8 cellular contexts compared by ENCODE assay signal in genomic region chr4:4574792-4575191, GRCh38. TPM values are rescaled to one million over a fixed set of nuclear protein-coding genes. Genes with fewer than 3 reads are reported as not detected.
A peak's percentile ranks its signal among the peaks of the same experiment; 100 is the strongest.
DNase-seq lines count a peak whose midpoint lies in the region; ATAC-seq, FAIRE-seq and TF ChIP-seq lines count a peak whose summit lies in the region.

No MANE protein-coding gene starts in this region.

- CTCF ChIA-PET in GM10248 (lab: Yijun Ruan, JAX) = interaction anchor here (0.6 to 5.4 kb wide), 8 partner anchors 10 to 94 kb away, joined by 5 to 28 read pairs (median 5); no protein-coding TSS in a partner anchor

- DNase-seq in GM19239 (ENCODE audit: insufficient read length, low spot score) = no peak
- peak; percentile 65 to 69 for DNase-seq in SJSA1 (ENCODE audit: low read depth in 1 of 2, low spot score in 2 of 2)
- DNase-seq in effector CD4-positive, alpha-beta T cell = peak; percentile 7
- peak; percentile 60 for DNase-seq in lower lobe of right lung
- DNase-seq in testis = peak; percentile 76
- DNase-seq in GM10248 (ENCODE audit: extremely low spot score) = no peak
- no peak for DNase-seq in stimulated activated CD4-positive, alpha-beta T cell treated with anti-CD3 and anti-CD28 coated beads, Interleukin-4, amount 100 ng/mL, for 24 hours

- H3K27me3 ChIP-seq in SJSA1 (replicated peaks) = no peaks in the 10 kb centered on the region
- H3K27me3 ChIP-seq in lower lobe of right lung (ENCODE audit: low read depth) = no peaks in the 10 kb centered on the region
- H3K27me3 ChIP-seq in testis = no peaks in the 10 kb centered on the region

- no peak for TF ChIP-seq POLR2A in testis (IDR thresholded peaks at IDR 0.05)

- POLR2A ChIA-PET in GM10248 (lab: Yijun Ruan, JAX) = no interaction called here

- H3K9me3 ChIP-seq in SJSA1 (replicated peaks) = no peaks in the 10 kb centered on the region
- H3K9me3 ChIP-seq in lower lobe of right lung = no peaks in the 10 kb centered on the region
- no peaks in the 10 kb centered on the region for H3K9me3 ChIP-seq in testis

- H3K4me1 ChIP-seq in SJSA1 (replicated peaks) (peaks cover 15% of the 10 kb centered on the region), lower lobe of right lung (no peaks in the 10 kb centered on the region), testis (no peaks in the 10 kb centered on the region)

- peak; percentile 80 to 84 for ATAC-seq in lower lobe of right lung
- no peak for ATAC-seq in HG03045 (IDR thresholded peaks at IDR 0.05; ENCODE audit: unreplicated experiment)

- H3K36me3 ChIP-seq in SJSA1 (no peaks in the 10 kb centered on the region), lower lobe of right lung (no peaks in the 10 kb centered on the region), testis (ENCODE audit: low read depth, missing control alignments) (no peaks in the 10 kb centered on the region)

- 5 to 8% methylated on average over 6 to 8 of the region's 8 CpGs for WGBS in testis, 2 donors

- H3K4me3 ChIP-seq in SJSA1 (peak overlapping the region; percentile 53), lower lobe of right lung (peak overlapping the region; percentile 85), testis (peak overlapping the region; percentile 58 to 75)

- TF ChIP-seq CTCF in lower lobe of right lung (IDR thresholded peaks at IDR 0.05) (no peak), testis (IDR thresholded peaks at IDR 0.05) (no peak), GM10248 (IDR thresholded peaks at IDR 0.05; ENCODE audit: control extremely low read depth, extremely low read depth, low read depth, missing control alignments) (no peak)

- intact Hi-C loops in lower lobe of right lung (cut with DNase I) = no loop called here
- intact Hi-C loops in testis (cut with DNase I; ENCODE audit: low total_unique reads) = no loop called here

- H3K27ac ChIP-seq in SJSA1 (peak overlapping the region; percentile 49), lower lobe of right lung (peak overlapping the region; percentile 73), testis (peak overlapping the region; percentile 12 to 71)

- FAIRE-seq in GM19239 (lab: Jason Lieb, UNC) = peak; percentile 23

RNA-seq across cellular contexts. Expression of gene STX18, which starts 32.9 kb away (rescaled TPM):
- 42.5 and 71.4 TPM in 2 replicates for total RNA-seq in SJSA1 (2014; rRNA removed; shearing (Covaris generic))
- total RNA-seq in lower lobe of right lung (36.5 TPM), testis (10 to 100 TPM; 53.5 to 55.0 TPM)
- 111 TPM for polyA plus RNA-seq in testis (ENCODE audit: insufficient read depth, low read depth, low replicate concordance)

Comparison
In these comparisons a context has a peak if more than half of its experiments do, and no peak if none do; other contexts are left out.
1. DNase-seq: peak in SJSA1 (2 of 2), effector CD4-positive, alpha-beta T cell (single experiment), lower lobe of right lung (single experiment) and testis (single experiment); none in GM19239 (single experiment), GM10248 (single experiment) and stimulated activated CD4-positive, alpha-beta T cell treated with anti-CD3 and anti-CD28 coated beads, Interleukin-4, amount 100 ng/mL, for 24 hours (single experiment).
2. Peak in every context shown above with its lines, with median percentiles within 50 percentile points of each other: H3K27ac ChIP-seq and H3K4me3 ChIP-seq.